ENCODE assay signal across 18 cellular contexts in the genomic region with DNA sequence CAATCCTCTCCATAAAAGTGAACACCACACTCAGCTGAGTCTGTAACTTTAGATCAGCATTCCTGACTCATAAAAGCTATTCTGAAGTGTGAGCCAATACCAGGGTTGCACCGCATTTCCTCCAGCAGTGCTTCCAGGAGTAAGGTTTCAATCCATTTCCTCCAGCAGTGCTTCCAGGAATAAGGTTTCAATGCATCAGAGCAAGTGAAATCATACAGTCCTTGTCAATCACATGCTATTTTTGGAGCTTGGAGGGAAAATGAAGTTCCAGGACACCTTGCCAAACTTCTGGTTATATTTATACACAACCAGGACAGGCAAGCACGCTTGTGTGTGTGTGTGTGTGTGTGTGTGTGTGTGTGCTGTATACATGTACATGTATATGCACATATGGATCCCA.
DNase-seq lines count a peak whose midpoint lies in the region; ATAC-seq and TF ChIP-seq lines count a peak whose summit lies in the region.
"Had no signal": no experiment of that assay in that cellular context is flagged by ENCODE, and none has a peak within 500 bp of the region (broad histone marks: within the 10 kb centered on the region; RNA-seq: fewer than 3 reads in every experiment).

No MANE protein-coding gene starts in this region.

- H3K9me3 Mint-ChIP-seq in chondrocyte (ENCODE audit: low read depth): peaks cover 6% of the 10 kb centered on the region

- no peak overlapping the region for H3K27ac Mint-ChIP-seq in chondrocyte (ENCODE audit: unreplicated experiment)

- no peak overlapping the region for H3K9ac ChIP-seq in adipocyte (ENCODE audit: low read length)

- DNase-seq in EL (peak; percentile 71), adipocyte (ENCODE audit: low read depth) (peak; percentile 65), fibroblast of the aortic adventitia (ENCODE audit: low read depth) (peak; percentile 94), pulmonary artery endothelial cell (ENCODE audit: low read depth, low spot score) (peak; percentile 13), chondrocyte (ENCODE audit: low spot score) (no peak), cerebellar nuclear complex (lab: John Stamatoyannopoulos, UW) (no peak)
- DNase-seq: amygdala; cortex of kidney; left lung; NCI-H2029; NCI-H510A treated with DMSO at 0.1 percent for 48 hours; stimulated activated CD4-positive, alpha-beta T cell treated with anti-CD3 and anti-CD28 coated beads, Interleukin-4, amount 100 ng/mL, for 4 hours; stimulated activated CD8-positive, alpha-beta memory T cell treated with anti-CD3 and anti-CD28 coated beads, Interleukin-4, amount 100 ng/mL, for 48 hours had no signal

- H3K9me3 ChIP-seq in adipocyte (ENCODE audit: control insufficient read depth, low read length): no peaks in the 10 kb centered on the region
- H3K9me3 ChIP-seq: left lung, suprapubic skin had no signal

- H3K27me3 ChIP-seq in adipocyte (replicated peaks; ENCODE audit: control insufficient read depth, insufficient read depth, low read length): no peaks in the 10 kb centered on the region
- H3K27me3 ChIP-seq: left lung, suprapubic skin had no signal

- no peak overlapping the region for H3K4me3 ChIP-seq in adipocyte (ENCODE audit: low read length)
- H3K4me3 ChIP-seq in fibroblast of the aortic adventitia (ENCODE audit: low read depth, low read length): no peak overlapping the region
- H3K4me3 ChIP-seq: left lung, skin epidermis, suprapubic skin had no signal

- no peaks in the 10 kb centered on the region for H3K36me3 Mint-ChIP-seq in chondrocyte (ENCODE audit: low read depth)

- H3K4me1 ChIP-seq in adipocyte (ENCODE audit: control insufficient read depth, insufficient read depth, low read length): peaks cover 22% of the 10 kb centered on the region
- H3K4me1 ChIP-seq: left lung, suprapubic skin had no signal

- TF ChIP-seq CTCF in fibroblast of the aortic adventitia (IDR thresholded peaks at IDR 0.05; ENCODE audit: insufficient read depth, low read length) (no peak), chondrocyte (IDR thresholded peaks at IDR 0.05) (no peak)

- H3K4me1 Mint-ChIP-seq in chondrocyte (ENCODE audit: low read depth): no peaks in the 10 kb centered on the region

- H3K36me3 ChIP-seq in adipocyte (ENCODE audit: control insufficient read depth, insufficient read depth, low read length, severe bottlenecking): no peaks in the 10 kb centered on the region
- H3K36me3 ChIP-seq: left lung, suprapubic skin had no signal

- no peak overlapping the region for H3K4me3 Mint-ChIP-seq in chondrocyte (ENCODE audit: unreplicated experiment)

- ATAC-seq in GM19324 (IDR thresholded peaks at IDR 0.05; ENCODE audit: low FRiP score, unreplicated experiment): no peak
- no peak for ATAC-seq in HG02840 (IDR thresholded peaks at IDR 0.05; ENCODE audit: low FRiP score, unreplicated experiment)
- ATAC-seq: activated CD4-positive, CD25-positive, alpha-beta regulatory T cell treated with anti-CD3 and anti-CD28 coated beads, Interleukin-2, amount 50 U/mL, for 24 hours; left lung had no signal

- peaks cover 2% of the 10 kb centered on the region for H3K27me3 Mint-ChIP-seq in chondrocyte (ENCODE audit: low read depth)

Comparison
In these comparisons a context has a peak if more than half of its experiments do, and no peak if none do; other contexts are left out.
1. DNase-seq: peak in EL (single experiment), adipocyte (single experiment), fibroblast of the aortic adventitia (single experiment) and pulmonary artery endothelial cell (single experiment); none in chondrocyte (single experiment) and cerebellar nuclear complex (0 of 2).